ENCODE assay signal across 31 cellular contexts in the genomic region with DNA sequence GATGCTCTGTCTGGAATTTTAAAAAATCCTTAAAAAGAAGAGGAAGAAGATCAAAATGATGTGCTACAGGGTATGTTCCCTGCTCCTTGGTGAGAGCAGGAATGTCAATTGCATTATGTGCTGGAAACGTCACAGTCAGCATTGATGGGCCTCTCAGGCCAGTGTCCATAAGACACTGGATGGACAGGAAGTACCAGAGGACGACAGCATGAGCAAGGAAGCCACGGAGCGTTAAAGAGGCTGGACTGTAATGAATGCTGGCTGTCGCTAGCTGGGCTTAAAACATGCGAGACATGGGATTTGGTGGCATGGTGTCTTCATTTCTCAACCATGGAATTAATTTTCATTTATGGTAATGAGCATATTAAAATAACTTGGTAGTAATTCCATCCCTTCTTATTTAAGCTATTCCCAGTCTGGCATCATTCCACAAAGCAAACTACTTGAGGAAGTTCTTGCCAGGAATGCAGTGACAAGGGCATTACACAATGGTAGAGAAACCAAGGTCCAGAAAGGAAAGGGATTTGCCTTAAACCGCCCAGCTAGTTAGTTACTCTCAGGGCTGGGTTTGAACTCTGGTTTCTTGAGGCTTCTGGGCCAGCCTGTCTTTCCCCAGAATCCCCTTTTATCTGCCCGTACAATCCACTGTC.
DNase-seq lines count a peak whose midpoint lies in the region; ATAC-seq and TF ChIP-seq lines count a peak whose summit lies in the region.
"Had no signal": no experiment of that assay in that cellular context is flagged by ENCODE, and none has a peak within 500 bp of the region (broad histone marks: within the 10 kb centered on the region; RNA-seq: fewer than 3 reads in every experiment).

No MANE protein-coding gene starts in this region.

- H3K9ac ChIP-seq in SK-N-MC (ENCODE audit: insufficient read length): no peak overlapping the region
- H3K9ac ChIP-seq: BLaER1 treated with 17β-estradiol and CSF1 and Interleukin-3, amounts not matched to agents 10 nM and 100 nM; KMS-11 had no signal

- peaks cover 51% of the 10 kb centered on the region for H3K9me3 Mint-ChIP-seq in nephron progenitor cell

- no peak for ATAC-seq in HG02798 (IDR thresholded peaks at IDR 0.05; ENCODE audit: poor library complexity, unreplicated experiment)
- ATAC-seq: activated CD8-positive, alpha-beta T cell treated with anti-CD3 and anti-CD28 coated beads, Interleukin-2, amount 10 ng/mL, durations not matched to agents 7 days and 5 days; left colon; naive thymus-derived CD8-positive, alpha-beta T cell; Panc1; stimulated activated memory B cell treated with anti-CD40 and anti-IgM and Interleukin-4, amounts not matched to agents 10 μg/mL and 1 μg/mL and 100 μg/mL, for 72 hours had no signal

- no peaks in the 10 kb centered on the region for H3K9me3 ChIP-seq in SK-N-MC (ENCODE audit: low read depth, low read length)
- H3K9me3 ChIP-seq: colonic mucosa, vagina had no signal

- peaks cover 8% of the 10 kb centered on the region for H3K4me1 Mint-ChIP-seq in nephron progenitor cell
- H3K4me1 Mint-ChIP-seq: naive thymus-derived CD8-positive, alpha-beta T cell; stimulated activated memory B cell treated with anti-CD40 and anti-IgM and Interleukin-4, amounts not matched to agents 10 μg/mL and 1 μg/mL and 100 μg/mL, for 72 hours had no signal

- no peaks in the 10 kb centered on the region for H3K36me3 Mint-ChIP-seq in nephron progenitor cell (ENCODE audit: low read depth)
- H3K36me3 Mint-ChIP-seq: stimulated activated memory B cell treated with anti-CD40 and anti-IgM and Interleukin-4, amounts not matched to agents 10 μg/mL and 1 μg/mL and 100 μg/mL, for 72 hours had no signal

- peak overlapping the region; percentile 72 for H3K27ac Mint-ChIP-seq in nephron progenitor cell
- H3K27ac Mint-ChIP-seq: activated CD8-positive, alpha-beta T cell treated with anti-CD3 and anti-CD28 coated beads, Interleukin-2, amount 10 ng/mL, durations not matched to agents 7 days and 5 days; HFFc6; naive thymus-derived CD8-positive, alpha-beta T cell; stimulated activated memory B cell treated with anti-CD40 and anti-IgM and Interleukin-4, amounts not matched to agents 10 μg/mL and 1 μg/mL and 100 μg/mL, for 72 hours had no signal

- DNase-seq in AG20443 (ENCODE audit: low spot score) (peak; percentile 53), SK-N-MC (ENCODE audit: low read depth, low spot score) (peak; percentile 34), fibroblast of mammary gland (ENCODE audit: low read depth) (peak; percentile 16), nephron progenitor cell (no peak), DMS79 treated with DMSO at 0.1 percent for 48 hours (lab: John Stamatoyannopoulos, UW) (no peak), DMS53 treated with DMSO at 0.1 percent for 48 hours (lab: John Stamatoyannopoulos, UW; ENCODE audit: unreplicated experiment) (no peak)
- no peak for DNase-seq in activated CD4-positive, alpha-beta T cell treated with anti-CD3 and anti-CD28 coated beads for 1 hour
- DNase-seq: activated CD4-positive, CD25-positive, alpha-beta regulatory T cell treated with anti-CD3 and anti-CD28 coated beads, Interleukin-2, amount 50 U/mL, for 72 hours; activated CD8-positive, alpha-beta T cell treated with anti-CD3 and anti-CD28 coated beads, Interleukin-2, amount 10 ng/mL, durations not matched to agents 7 days and 5 days; activated gamma-delta T cell; brain microvascular endothelial cell; Calu3; colonic mucosa; effector memory CD4-positive, alpha-beta T cell; HFFc6; left colon; mesendoderm; naive thymus-derived CD8-positive, alpha-beta T cell; NCI-H1694 treated with DMSO at 0.1 percent for 48 hours; NCI-H2171; NCI-H524; retina; SIG-M5; stimulated activated CD4-positive, alpha-beta T cell treated with anti-CD3 and anti-CD28 coated beads, Interleukin-4, amount 100 ng/mL, for 1 hour had no signal

- no peak overlapping the region for H3K27ac ChIP-seq in SK-N-MC
- H3K27ac ChIP-seq: BLaER1 treated with 17β-estradiol and CSF1 and Interleukin-3, amounts not matched to agents 10 nM and 100 nM; brain microvascular endothelial cell; colonic mucosa; esophagus muscularis mucosa; KMS-11; vagina had no signal

- TF ChIP-seq CTCF in fibroblast of mammary gland (conservative IDR thresholded peaks at IDR 0.05; ENCODE audit: control insufficient read depth, insufficient read depth, low read depth, low read length): no peak
- no peak for TF ChIP-seq CTCF in nephron progenitor cell (IDR thresholded peaks at IDR 0.05)

- no peak overlapping the region for H3K4me3 ChIP-seq in SK-N-MC
- H3K4me3 ChIP-seq in fibroblast of mammary gland (ENCODE audit: control insufficient read depth, low read depth, low read length): no peak overlapping the region
- H3K4me3 ChIP-seq: BLaER1 treated with 17β-estradiol and CSF1 and Interleukin-3, amounts not matched to agents 10 nM and 100 nM; colonic mucosa; esophagus muscularis mucosa; vagina had no signal

- H3K36me3 ChIP-seq in SK-N-MC (ENCODE audit: insufficient read depth, low read length): no peaks in the 10 kb centered on the region
- H3K36me3 ChIP-seq: BLaER1 treated with 17β-estradiol and CSF1 and Interleukin-3, amounts not matched to agents 10 nM and 100 nM; brain microvascular endothelial cell; colonic mucosa; esophagus muscularis mucosa; vagina had no signal

- no peak overlapping the region for H3K4me3 Mint-ChIP-seq in nephron progenitor cell
- H3K4me3 Mint-ChIP-seq: activated CD8-positive, alpha-beta T cell treated with anti-CD3 and anti-CD28 coated beads, Interleukin-2, amount 10 ng/mL, durations not matched to agents 7 days and 5 days; HFFc6; naive thymus-derived CD8-positive, alpha-beta T cell; stimulated activated memory B cell treated with anti-CD40 and anti-IgM and Interleukin-4, amounts not matched to agents 10 μg/mL and 1 μg/mL and 100 μg/mL, for 72 hours had no signal

- H3K27me3 Mint-ChIP-seq in nephron progenitor cell (ENCODE audit: low read depth, poor library complexity): peaks cover 3% of the 10 kb centered on the region

Comparison
In these comparisons a context has a peak if more than half of its experiments do, and no peak if none do; other contexts are left out.
1. DNase-seq: peak in AG20443 (single experiment), SK-N-MC (single experiment) and fibroblast of mammary gland (single experiment); none in nephron progenitor cell (single experiment), activated CD4-positive, alpha-beta T cell treated with anti-CD3 and anti-CD28 coated beads for 1 hour (single experiment), DMS79 treated with DMSO at 0.1 percent for 48 hours (single experiment) and DMS53 treated with DMSO at 0.1 percent for 48 hours (single experiment).